20 cellular contexts compared by ENCODE assay signal in genomic region chr2:102801858-102802699, GRCh38. TPM values are rescaled to one million over a fixed set of nuclear protein-coding genes. Genes with fewer than 3 reads are reported as not detected.
A peak's percentile ranks its signal among the peaks of the same experiment; 100 is the strongest.
DNase-seq lines count a peak whose midpoint lies in the region; ATAC-seq, FAIRE-seq and TF ChIP-seq lines count a peak whose summit lies in the region.
"Had no signal": no experiment of that assay in that cellular context is flagged by ENCODE, and none has a peak within 500 bp of the region (broad histone marks: within the 10 kb centered on the region; RNA-seq: fewer than 3 reads in every experiment).

No MANE protein-coding gene starts in this region.

- DNase-seq in left cardiac atrium (no peak), HepG2 (ENCODE audit: low spot score) (peak; percentile 33), gastrocnemius medialis (peak; percentile 52 to 54), HuH-7 (ENCODE audit: low spot score) (no peak), breast epithelium (ENCODE audit: low spot score in 2 of 2) (no peak)
- no peak for DNase-seq in CD8-positive, alpha-beta memory T cell
- DNase-seq: 8988T, GM23248, H7, MV-4-11, NCI-H2029 treated with DMSO at 0.1 percent for 48 hours, NCI-H2227 treated with DMSO at 0.1 percent for 48 hours, NCI-H510A, RPMI8226, SHP77 treated with DMSO at 0.1 percent for 48 hours had no signal

- CTCF ChIA-PET in HepG2 (lab: Yijun Ruan, JAX; ENCODE audit: low intra/inter-chr PET ratio, low total read pairs): no interaction called here
- CTCF ChIA-PET in CD8-positive, alpha-beta memory T cell (lab: Charles Lee): interaction anchor here (1.2 kb wide), 1 partner anchor 50 kb away, joined by 5 read pairs; no protein-coding TSS in a partner anchor

- peaks cover 7 to 19% (median 9%) of the 10 kb centered on the region in 3 donors for H3K4me1 Mint-ChIP-seq in CD8-positive, alpha-beta memory T cell

- peaks cover 70% of the 10 kb centered on the region for H3K9me3 ChIP-seq in BLaER1
- H3K9me3 ChIP-seq in HepG2 (ENCODE audit: low read length): peaks cover 34% of the 10 kb centered on the region
- no peaks in the 10 kb centered on the region for H3K9me3 ChIP-seq in gastrocnemius medialis
- H3K9me3 ChIP-seq in breast epithelium: peaks cover 16 to 36% of the 10 kb centered on the region in 2 donors
- peaks cover 7% of the 10 kb centered on the region for H3K9me3 ChIP-seq in CD8-positive, alpha-beta memory T cell (ENCODE audit: low read length)

- no peak for TF ChIP-seq RAD21 in HepG2 (CRISPR knock-in tag; IDR thresholded peaks at IDR 0.05)

- BruUV-seq in HepG2 (replicated peaks; lab: Mats Ljungman, UMichigan): no TSS peak

- H3K79me2 ChIP-seq in HepG2 (ENCODE audit: insufficient read depth, low read length): no peaks in the 10 kb centered on the region

- no peak overlapping the region for H3K9ac ChIP-seq in BLaER1
- no peak overlapping the region for H3K9ac ChIP-seq in HepG2 (ENCODE audit: insufficient read depth, low read depth, low read length)
- H3K9ac ChIP-seq: GM23248 had no signal

- TF ChIP-seq EP300 in HepG2 (IDR thresholded peaks at IDR 0.05; ENCODE audit: low read depth in 2 of 2, low read length in 2 of 2) (no peak), HepG2 (CRISPR knock-in tag; IDR thresholded peaks at IDR 0.05; ENCODE audit: borderline replicate concordance) (no peak)

- H3K36me3 Mint-ChIP-seq in CD8-positive, alpha-beta memory T cell: peaks cover 28 to 69% (median 60%) of the 10 kb centered on the region in 3 donors

- H3K27ac ChIP-seq in BLaER1 (no peak overlapping the region), HepG2 (ENCODE audit: extremely low read length, insufficient read depth, low read length) (peak overlapping the region; percentile 16), gastrocnemius medialis (peak overlapping the region; percentile 72 to 86 (median 79)), breast epithelium (no peak overlapping the region)
- H3K27ac ChIP-seq in CD8-positive, alpha-beta memory T cell (ENCODE audit: low read depth, low read length): no peak overlapping the region
- H3K27ac ChIP-seq: GM23248 had no signal

- peaks cover 13% of the 10 kb centered on the region for H3K4me1 ChIP-seq in BLaER1
- H3K4me1 ChIP-seq in HepG2 (ENCODE audit: insufficient read depth, low read length): peaks cover 29% of the 10 kb centered on the region
- peaks cover 38 to 44% of the 10 kb centered on the region in 2 donors for H3K4me1 ChIP-seq in gastrocnemius medialis
- no peaks in the 10 kb centered on the region for H3K4me1 ChIP-seq in breast epithelium
- H3K4me1 ChIP-seq in CD8-positive, alpha-beta memory T cell (ENCODE audit: insufficient read depth, low read length): peaks cover 10% of the 10 kb centered on the region

- no peak overlapping the region for H3K27ac Mint-ChIP-seq in CD8-positive, alpha-beta memory T cell

- no peak overlapping the region for H3K4me2 ChIP-seq in BLaER1
- H3K4me2 ChIP-seq in HepG2 (ENCODE audit: low read depth, low read length): no peak overlapping the region

- intact Hi-C loops in left cardiac atrium (cut with DNase I) (loop anchor here in 1 of 2 donors (10.0 kb wide), 1 partner anchor 47 kb away; no protein-coding TSS in a partner anchor), HepG2 (cut with micrococcal nuclease; ENCODE audit: unreplicated experiment) (loop anchor here (5.0 kb wide), 1 partner anchor 280 kb away; no protein-coding TSS in a partner anchor), gastrocnemius medialis (cut with DNase I; ENCODE audit: low total_unique reads) (no loop called here), breast epithelium (cut with DNase I; ENCODE audit: low total_unique reads) (no loop called here)

- no peak for TF ChIP-seq POLR2A in HepG2 (IDR thresholded peaks at IDR 0.05; ENCODE audit: insufficient read depth in 1 of 2, low read depth in 2 of 2, low read length in 2 of 2)
- TF ChIP-seq POLR2A in gastrocnemius medialis (IDR thresholded peaks at IDR 0.05): no peak
- TF ChIP-seq POLR2A in breast epithelium (IDR thresholded peaks at IDR 0.05): no peak

- in situ Hi-C loops in HepG2 (cut with HindIII; ENCODE audit: extremely low pct_ligation_motif_present, low pct_unique_long_range_greater_than_20kb) (loop anchor here (5.0 kb wide), 1 partner anchor 50 kb away; no protein-coding TSS in a partner anchor), gastrocnemius medialis (cut with MboI; ENCODE audit: low sequenced_read_pairs in 4 of 4) (loop anchor here in 3 of 4 donors (5.0 to 10.0 kb wide), 3 partner anchors 45 to 50 kb away; no protein-coding TSS in a partner anchor)

- H3K9me3 Mint-ChIP-seq in CD8-positive, alpha-beta memory T cell: peaks cover 43 to 50% (median 48%) of the 10 kb centered on the region in 5 donors

- H3K36me3 ChIP-seq in BLaER1 (peaks cover 58% of the 10 kb centered on the region), HepG2 (replicated peaks in 1 of 2; ENCODE audit: control insufficient read depth in 1 of 2, insufficient read depth in 2 of 2, low read length in 2 of 2) (peaks cover 3 to 19% of the 10 kb centered on the region in 2 experiments; a peak in 4 of 5 replicates), gastrocnemius medialis (peaks cover 0 to 9% of the 10 kb centered on the region in 2 donors), breast epithelium (no peaks in the 10 kb centered on the region)
- H3K36me3 ChIP-seq in CD8-positive, alpha-beta memory T cell (ENCODE audit: insufficient read depth, low read length): no peaks in the 10 kb centered on the region

- no peak for TF ChIP-seq CTCF in HepG2 (CRISPR knock-in tag; IDR thresholded peaks at IDR 0.05)
- no peak for TF ChIP-seq CTCF in gastrocnemius medialis (IDR thresholded peaks at IDR 0.05 in 4 of 5, conservative IDR thresholded peaks at IDR 0.05 in 1 of 5)
- TF ChIP-seq CTCF in breast epithelium (IDR thresholded peaks at IDR 0.05): no peak

- POLR2A ChIA-PET in HepG2 (lab: Yijun Ruan, JAX): no interaction called here
- POLR2A ChIA-PET in CD8-positive, alpha-beta memory T cell (lab: Charles Lee): no interaction called here

- H4K20me1 ChIP-seq in BLaER1: no peaks in the 10 kb centered on the region
- no peaks in the 10 kb centered on the region for H4K20me1 ChIP-seq in HepG2 (ENCODE audit: insufficient read depth, low read length)

- no peak overlapping the region for H2AFZ ChIP-seq in HepG2 (ENCODE audit: low read length)
- H2AFZ ChIP-seq: GM23248 had no signal

- H3K4me3 ChIP-seq in BLaER1 (peak overlapping the region; percentile 12), HepG2 (replicated peaks in 1 of 3; ENCODE audit: insufficient read depth in 1 of 3, low read depth in 2 of 3, low read length in 3 of 3) (no peak overlapping the region), gastrocnemius medialis (no peak overlapping the region), breast epithelium (no peak overlapping the region)
- H3K4me3 ChIP-seq in CD8-positive, alpha-beta memory T cell (ENCODE audit: low read length): no peak overlapping the region
- H3K4me3 ChIP-seq: GM23248 had no signal

- H3K27me3 ChIP-seq in BLaER1 (no peaks in the 10 kb centered on the region), HepG2 (ENCODE audit: control insufficient read depth in 1 of 2, insufficient read depth in 2 of 2, low read length in 2 of 2) (no peaks in the 10 kb centered on the region), gastrocnemius medialis (no peaks in the 10 kb centered on the region), breast epithelium (no peaks in the 10 kb centered on the region)
- no peaks in the 10 kb centered on the region for H3K27me3 ChIP-seq in CD8-positive, alpha-beta memory T cell (ENCODE audit: insufficient read depth, low read length, poor library complexity, severe bottlenecking)

- H3K27me3 Mint-ChIP-seq in CD8-positive, alpha-beta memory T cell: no peaks in the 10 kb centered on the region
- H3K27me3 Mint-ChIP-seq: CD4-positive, CD25-positive, alpha-beta regulatory T cell had no signal

- H3K4me3 Mint-ChIP-seq in CD8-positive, alpha-beta memory T cell: peak overlapping the region in 2 of 7 donors; percentile 4 to 62

- WGBS in HepG2 (ENCODE audit: low lambda C conversion rate): 83% methylated on average over 11 of the region's 11 CpGs

- FAIRE-seq in HepG2 (lab: Jason Lieb, UNC): no peak
- FAIRE-seq: D721Med, GM19239 had no signal

- ATAC-seq in left cardiac atrium: peak; percentile 17 to 21
- ATAC-seq in HepG2: peak; percentile 84
- ATAC-seq in gastrocnemius medialis: peak; percentile 36 to 56
- no peak for ATAC-seq in GM19467 (IDR thresholded peaks at IDR 0.05; ENCODE audit: unreplicated experiment)

TF ChIP-seq in HepG2, 621 proteins besides CTCF, POLR2A, EP300 and RAD21 (continues in another document):
- 0 out of 2 replicates have a peak, but pooled peaks have one; percentile 24 for TF ChIP-seq POGZ (CRISPR knock-in tag; IDR thresholded peaks at IDR 0.05)
- TF ChIP-seq HOXD1 (CRISPR knock-in tag; IDR thresholded peaks at IDR 0.05): no peak
- TF ChIP-seq HNRNPL (IDR thresholded peaks at IDR 0.05; ENCODE audit: low read depth, low read length): no peak
- TF ChIP-seq ZNF205 (CRISPR knock-in tag; IDR thresholded peaks at IDR 0.05): 0 out of 2 replicates have a peak, but pooled peaks have one; percentile 69

RNA-seq across cellular contexts. Expression of gene TMEM182, which starts 40.2 kb away (rescaled TPM):
- total RNA-seq in left cardiac atrium: 100 to 1,000 TPM; 126 to 138 TPM
- total RNA-seq in HepG2 (2016; rRNA removed; fragmentation: Illumina TruSeq; extraction: Trizol): 8.9 and 10.6 TPM in 2 replicates
- 2.9 and 3.2 TPM in 2 replicates for total RNA-seq in HepG2 (2016; cell fraction: cytosol; rRNA removed; fragmentation: Illumina TruSeq; extraction: Trizol; ENCODE audit: low read depth)
- total RNA-seq in HepG2 (2016; cell fraction: insoluble cytoplasmic fraction; rRNA removed; fragmentation: Illumina TruSeq; extraction: Trizol): 8.4 and 10.0 TPM in 2 replicates
- 4.3 and 6.3 TPM in 2 replicates for total RNA-seq in HepG2 (2016; cell fraction: membrane; rRNA removed; fragmentation: Illumina TruSeq; extraction: Trizol)
- total RNA-seq in HepG2 (2016; cell fraction: nucleus; rRNA removed; fragmentation: Illumina TruSeq; extraction: Trizol): 7.5 and 8.7 TPM in 2 replicates
- polyA plus RNA-seq in HepG2 (2011; rRNA removed): 8.0 and 8.7 TPM in 2 replicates
- polyA plus RNA-seq in HepG2 (2011; cell fraction: cytosol; rRNA removed): 3.8 and 5.8 TPM in 2 replicates
- 2.6 and 3.6 TPM in 2 replicates for polyA plus RNA-seq in HepG2 (2011; cell fraction: nucleus; rRNA removed)
- 11.2 and 15.6 TPM in 2 replicates for polyA plus RNA-seq in HepG2 (2012)
- 2.3 and 2.5 TPM in 2 replicates for polyA plus RNA-seq in HepG2 (2016; cell fraction: cytosol; fragmentation: Illumina TruSeq; extraction: Trizol; ENCODE audit: low read depth)
- polyA plus RNA-seq in HepG2 (2016; cell fraction: insoluble cytoplasmic fraction; fragmentation: Illumina TruSeq; extraction: Trizol; ENCODE audit: low read depth): 10.1 and 11.3 TPM in 2 replicates
- polyA plus RNA-seq in HepG2 (2016; cell fraction: membrane; fragmentation: Illumina TruSeq; extraction: Trizol; ENCODE audit: low read depth): 5.0 and 5.8 TPM in 2 replicates
- polyA plus RNA-seq in HepG2 (2016; cell fraction: nucleus; fragmentation: Illumina TruSeq; extraction: Trizol; ENCODE audit: insufficient read depth, low read depth): 5.8 and 8.3 TPM in 2 replicates
- 4.8 and 13.3 TPM in 2 replicates for polyA minus RNA-seq in HepG2 (2011; rRNA and poly(A)+ RNA removed; ENCODE audit: low replicate concordance)
- 2.5 and 6.1 TPM in 2 replicates for polyA minus RNA-seq in HepG2 (2011; cell fraction: cytosol; rRNA and poly(A)+ RNA removed)
- 26.4 and 30.3 TPM in 2 replicates for polyA minus RNA-seq in HepG2 (2011; cell fraction: nucleus; rRNA and poly(A)+ RNA removed)
- 10 to 100 TPM in 1 of 4 donors, 1 to 10 TPM in 3; 6.1 to 15.2 (median 8.0) TPM for total RNA-seq in gastrocnemius medialis
- total RNA-seq in breast epithelium: 1 to 10 TPM; 2.2 to 5.3 (median 3.3) TPM
- 1 to 10 TPM; 3.8 to 4.6 TPM for total RNA-seq in CD8-positive, alpha-beta memory T cell
- 4.8 TPM for polyA plus RNA-seq in CD8-positive, alpha-beta memory T cell

Comparison
In these comparisons a context has a peak if more than half of its experiments do, and no peak if none do; other contexts are left out.
1. H3K27ac ChIP-seq: peak in HepG2 (single experiment) and gastrocnemius medialis (4 of 4); none in BLaER1 (single experiment), breast epithelium (0 of 2) and CD8-positive, alpha-beta memory T cell (single experiment).
2. DNase-seq: peak in HepG2 (single experiment) and gastrocnemius medialis (2 of 2); none in left cardiac atrium (single experiment), HuH-7 (single experiment), breast epithelium (0 of 2) and CD8-positive, alpha-beta memory T cell (0 of 5).
3. RNA of gene TMEM182, which starts 40.2 kb away (total RNA-seq): 126 to 138 TPM in left cardiac atrium; 6.1 to 15.2 TPM in gastrocnemius medialis, 2.9 to 10.6 TPM in HepG2, 3.8 to 4.6 TPM in CD8-positive, alpha-beta memory T cell and 2.2 to 5.3 TPM in breast epithelium; every median in the first group is over 4 times any median in the second.